8 cellular contexts compared by ENCODE assay signal in the genomic region with DNA sequence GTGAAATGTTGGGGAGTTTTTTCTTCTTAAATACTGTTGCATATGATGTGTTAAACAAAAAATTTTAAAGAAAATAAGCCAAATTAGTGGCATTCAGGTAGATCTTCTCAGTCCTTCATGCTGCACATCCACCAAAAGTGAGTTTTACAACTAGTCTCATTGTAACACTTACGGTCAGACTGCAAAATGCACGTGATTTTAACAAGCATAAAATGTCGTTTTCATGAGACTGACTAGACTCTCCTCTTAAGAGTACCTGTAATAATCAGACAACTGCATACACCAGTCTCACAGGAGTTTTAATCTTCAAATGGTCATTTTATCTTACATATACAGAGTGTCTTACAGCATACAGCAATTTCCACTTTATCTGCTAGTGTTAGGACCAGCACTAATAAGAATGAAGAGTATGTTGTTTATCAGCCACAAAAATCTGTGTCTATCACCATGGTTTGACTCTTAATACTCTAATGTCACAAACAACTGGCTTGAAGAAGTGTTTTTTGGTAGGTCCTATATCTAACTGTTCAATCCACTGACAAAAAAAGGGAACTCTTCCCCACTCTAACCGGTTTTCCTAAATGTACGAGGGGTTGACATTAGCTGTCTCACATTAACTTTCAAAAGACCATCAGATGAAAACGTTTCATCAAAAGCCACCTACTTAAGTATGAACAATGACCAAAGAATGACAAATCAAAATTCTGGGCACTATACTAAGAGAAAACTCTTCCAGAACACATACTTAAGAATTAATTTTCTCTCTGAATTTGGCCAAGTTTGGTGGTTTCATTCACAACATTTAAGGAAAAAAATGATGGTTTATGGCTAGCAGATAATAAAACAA. TPM values are rescaled to one million over a fixed set of nuclear protein-coding genes. Genes with fewer than 3 reads are reported as not detected.
DNase-seq lines count a peak whose midpoint lies in the region; ATAC-seq, FAIRE-seq and TF ChIP-seq lines count a peak whose summit lies in the region.

No MANE protein-coding gene starts in this region.

- H3K36me3 ChIP-seq in kidney (ENCODE audit: control insufficient read depth in 1 of 2, insufficient read depth in 2 of 2, low read length in 2 of 2) (no peaks in the 10 kb centered on the region), subcutaneous abdominal adipose tissue (ENCODE audit: control insufficient read depth in 5 of 5, insufficient read depth in 5 of 5, low read length in 5 of 5) (no peaks in the 10 kb centered on the region)

- H3K27ac ChIP-seq in kidney (ENCODE audit: low read depth in 2 of 2, low read length in 2 of 2) (peak overlapping the region; percentile 35 to 84), subcutaneous abdominal adipose tissue (ENCODE audit: low read depth, low read length) (peak overlapping the region; percentile 74)

- H3K9ac ChIP-seq in kidney (ENCODE audit: low read length in 2 of 2): peak overlapping the region in 1 of 2 donors; percentile 68
- peak overlapping the region in 4 of 5 donors; percentile 54 to 89 (median 70) for H3K9ac ChIP-seq in subcutaneous abdominal adipose tissue (ENCODE audit: low read length in 5 of 5)

- no peak for FAIRE-seq in kidney (lab: Jason Lieb, UNC)

- H3K9me3 ChIP-seq in kidney (ENCODE audit: control insufficient read depth in 1 of 2, low read length in 2 of 2): no peaks in the 10 kb centered on the region
- no peaks in the 10 kb centered on the region for H3K9me3 ChIP-seq in subcutaneous abdominal adipose tissue (ENCODE audit: control insufficient read depth in 5 of 5, low read length in 5 of 5)

- TF ChIP-seq CTCF in kidney (IDR thresholded peaks at IDR 0.05; ENCODE audit: borderline replicate concordance, extremely low read depth, insufficient read depth): no peak

- no peak for ATAC-seq in activated naive CD8-positive, alpha-beta T cell treated with anti-CD3 and anti-CD28 coated beads, Interleukin-2, amount 10 ng/mL, durations not matched to agents 7 days and 5 days (ENCODE audit: low read depth)
- ATAC-seq in GM19455 (IDR thresholded peaks at IDR 0.05; ENCODE audit: unreplicated experiment) (no peak), HG03108 (IDR thresholded peaks at IDR 0.05; ENCODE audit: unreplicated experiment) (no peak)

- H3K4me1 ChIP-seq in kidney (ENCODE audit: control insufficient read depth in 1 of 2, insufficient read depth in 1 of 2, low read depth in 1 of 2, low read length in 2 of 2) (peaks cover 0 to 2% of the 10 kb centered on the region in 2 donors), subcutaneous abdominal adipose tissue (ENCODE audit: control insufficient read depth in 5 of 5, insufficient read depth in 5 of 5, low read length in 5 of 5) (peaks cover 0 to 22% (median 19%) of the 10 kb centered on the region in 5 donors)

- H3K27me3 Mint-ChIP-seq in activated naive CD4-positive, alpha-beta T cell treated with anti-CD3 and anti-CD28 coated beads, Interleukin-2, amount 50 U/mL, for 24 hours: no peaks in the 10 kb centered on the region
- H3K27me3 Mint-ChIP-seq in activated naive CD8-positive, alpha-beta T cell treated with anti-CD3 and anti-CD28 coated beads, Interleukin-2, amount 10 ng/mL, durations not matched to agents 7 days and 5 days: no peaks in the 10 kb centered on the region

- no peak for DNase-seq in activated naive CD4-positive, alpha-beta T cell (lab: John Stamatoyannopoulos, UW)
- no peak for DNase-seq in activated naive CD8-positive, alpha-beta T cell treated with anti-CD3 and anti-CD28 coated beads, Interleukin-2, amount 10 ng/mL, durations not matched to agents 7 days and 5 days
- no peak for DNase-seq in kidney
- DNase-seq in NCI-H1417 treated with DMSO at 0.1 percent for 48 hours (lab: John Stamatoyannopoulos, UW): no peak

- peak overlapping the region; percentile 99 for H3K4me3 Mint-ChIP-seq in activated naive CD4-positive, alpha-beta T cell treated with anti-CD3 and anti-CD28 coated beads, Interleukin-2, amount 50 U/mL, for 24 hours
- peak overlapping the region; percentile 88 for H3K4me3 Mint-ChIP-seq in activated naive CD8-positive, alpha-beta T cell treated with anti-CD3 and anti-CD28 coated beads, Interleukin-2, amount 10 ng/mL, durations not matched to agents 7 days and 5 days

- POLR2A ChIA-PET in activated naive CD8-positive, alpha-beta T cell treated with anti-CD3 and anti-CD28 coated beads, Interleukin-2, amount 10 ng/mL, durations not matched to agents 7 days and 5 days (lab: Charles Lee): interaction anchor here (1.2 to 5.2 kb wide), 7 partner anchors 42 to 183 kb away, joined by 3 to 33 read pairs (median 6); partner anchors contain the start of gene MCM9

- H3K4me3 ChIP-seq in kidney (ENCODE audit: low read length in 2 of 2) (peak overlapping the region; percentile 77 to 93), subcutaneous abdominal adipose tissue (ENCODE audit: low read depth in 1 of 5, low read length in 5 of 5) (peak overlapping the region; percentile 75 to 96 (median 93))

- peak overlapping the region; percentile 100 for H3K27ac Mint-ChIP-seq in activated naive CD4-positive, alpha-beta T cell treated with anti-CD3 and anti-CD28 coated beads, Interleukin-2, amount 50 U/mL, for 24 hours
- H3K27ac Mint-ChIP-seq in activated naive CD8-positive, alpha-beta T cell treated with anti-CD3 and anti-CD28 coated beads, Interleukin-2, amount 10 ng/mL, durations not matched to agents 7 days and 5 days: peak overlapping the region; percentile 94

- H3K36me3 Mint-ChIP-seq in activated naive CD4-positive, alpha-beta T cell treated with anti-CD3 and anti-CD28 coated beads, Interleukin-2, amount 50 U/mL, for 24 hours: peaks cover 7% of the 10 kb centered on the region
- peaks cover 16% of the 10 kb centered on the region for H3K36me3 Mint-ChIP-seq in activated naive CD8-positive, alpha-beta T cell treated with anti-CD3 and anti-CD28 coated beads, Interleukin-2, amount 10 ng/mL, durations not matched to agents 7 days and 5 days

- intact Hi-C loops in kidney (cut with DNase I): no loop called here

- H3K4me1 Mint-ChIP-seq in activated naive CD4-positive, alpha-beta T cell treated with anti-CD3 and anti-CD28 coated beads, Interleukin-2, amount 50 U/mL, for 24 hours: peaks cover 65% of the 10 kb centered on the region
- peaks cover 28% of the 10 kb centered on the region for H3K4me1 Mint-ChIP-seq in activated naive CD8-positive, alpha-beta T cell treated with anti-CD3 and anti-CD28 coated beads, Interleukin-2, amount 10 ng/mL, durations not matched to agents 7 days and 5 days

- H3K9me3 Mint-ChIP-seq in activated naive CD4-positive, alpha-beta T cell treated with anti-CD3 and anti-CD28 coated beads, Interleukin-2, amount 50 U/mL, for 24 hours: no peaks in the 10 kb centered on the region
- no peaks in the 10 kb centered on the region for H3K9me3 Mint-ChIP-seq in activated naive CD8-positive, alpha-beta T cell treated with anti-CD3 and anti-CD28 coated beads, Interleukin-2, amount 10 ng/mL, durations not matched to agents 7 days and 5 days

- no peaks in the 10 kb centered on the region for H3K27me3 ChIP-seq in subcutaneous abdominal adipose tissue (ENCODE audit: control insufficient read depth in 5 of 5, insufficient read depth in 4 of 5, low read length in 5 of 5)

RNA-seq across cellular contexts. Expression of gene ASF1A, which starts 1.5 kb away (rescaled TPM):
- 10 to 100 TPM; 64.6 to 66.8 TPM for total RNA-seq in activated naive CD8-positive, alpha-beta T cell treated with anti-CD3 and anti-CD28 coated beads, Interleukin-2, amount 10 ng/mL, durations not matched to agents 7 days and 5 days
- 15.1 TPM for total RNA-seq in kidney
- polyA plus RNA-seq in kidney (ENCODE audit: insufficient read depth, low read depth, low replicate concordance): 15.1 TPM

RNA-seq across cellular contexts. Expression of gene MCM9, which starts 42.5 kb away (rescaled TPM):
- 10 to 100 TPM; 22.8 to 25.1 TPM for total RNA-seq in activated naive CD8-positive, alpha-beta T cell treated with anti-CD3 and anti-CD28 coated beads, Interleukin-2, amount 10 ng/mL, durations not matched to agents 7 days and 5 days
- total RNA-seq in kidney: 25.9 TPM
- polyA plus RNA-seq in kidney (ENCODE audit: insufficient read depth, low read depth, low replicate concordance): 4.8 TPM
